In the genomic region with DNA sequence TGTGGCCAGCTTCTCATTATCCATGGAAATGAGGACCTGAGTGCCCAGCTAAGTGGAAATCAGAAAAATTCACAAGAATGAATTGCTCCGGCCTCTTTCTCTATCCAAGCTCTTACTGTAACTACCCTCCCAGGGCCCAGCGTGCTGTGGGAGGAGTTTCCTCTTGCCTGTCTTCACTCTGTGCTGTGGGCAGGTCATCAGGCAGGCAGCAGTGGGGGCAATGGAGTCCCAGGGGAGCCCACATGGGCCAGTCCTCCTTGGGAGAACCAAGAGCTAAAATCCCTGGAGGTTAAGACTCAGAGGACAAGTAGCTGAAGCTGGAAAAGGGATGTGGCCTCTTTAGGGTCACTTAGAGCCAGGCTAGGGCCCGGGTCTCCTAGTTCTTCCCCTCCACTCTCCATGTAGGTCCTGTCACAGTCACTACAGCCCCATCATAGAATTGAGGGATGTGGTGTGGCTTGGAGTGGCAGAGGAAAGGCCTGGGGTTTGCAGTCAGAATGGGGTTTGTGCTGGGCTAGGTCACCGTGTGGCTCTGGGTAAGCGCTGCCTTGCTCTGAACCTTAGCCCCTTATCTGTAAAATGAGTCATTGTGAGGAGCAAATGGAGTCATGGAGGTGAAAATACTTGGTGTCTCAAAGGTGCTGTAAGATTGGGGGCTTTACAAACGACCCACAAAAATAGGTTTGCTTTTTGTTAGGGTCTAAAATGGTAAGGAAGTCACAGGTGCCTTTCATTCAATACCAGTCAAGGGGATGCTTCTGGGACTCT, we compare ENCODE assay signal across 2 cellular contexts.
TF ChIP-seq lines count a peak whose summit lies in the region.

No MANE protein-coding gene starts in this region.

TF ChIP-seq in HEK293, 187 proteins besides CTCF, POLR2A, EP300 and RAD21:
- TF ChIP-seq, protein P1, sequence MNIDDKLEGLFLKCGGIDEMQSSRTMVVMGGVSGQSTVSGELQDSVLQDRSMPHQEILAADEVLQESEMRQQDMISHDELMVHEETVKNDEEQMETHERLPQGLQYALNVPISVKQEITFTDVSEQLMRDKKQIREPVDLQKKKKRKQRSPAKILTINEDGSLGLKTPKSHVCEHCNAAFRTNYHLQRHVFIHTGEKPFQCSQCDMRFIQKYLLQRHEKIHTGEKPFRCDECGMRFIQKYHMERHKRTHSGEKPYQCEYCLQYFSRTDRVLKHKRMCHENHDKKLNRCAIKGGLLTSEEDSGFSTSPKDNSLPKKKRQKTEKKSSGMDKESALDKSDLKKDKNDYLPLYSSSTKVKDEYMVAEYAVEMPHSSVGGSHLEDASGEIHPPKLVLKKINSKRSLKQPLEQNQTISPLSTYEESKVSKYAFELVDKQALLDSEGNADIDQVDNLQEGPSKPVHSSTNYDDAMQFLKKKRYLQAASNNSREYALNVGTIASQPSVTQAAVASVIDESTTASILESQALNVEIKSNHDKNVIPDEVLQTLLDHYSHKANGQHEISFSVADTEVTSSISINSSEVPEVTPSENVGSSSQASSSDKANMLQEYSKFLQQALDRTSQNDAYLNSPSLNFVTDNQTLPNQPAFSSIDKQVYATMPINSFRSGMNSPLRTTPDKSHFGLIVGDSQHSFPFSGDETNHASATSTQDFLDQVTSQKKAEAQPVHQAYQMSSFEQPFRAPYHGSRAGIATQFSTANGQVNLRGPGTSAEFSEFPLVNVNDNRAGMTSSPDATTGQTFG (tag by site-specific recombination; IDR thresholded peaks at IDR 0.05; ENCODE audit: borderline replicate concordance) = no peak
- TF ChIP-seq, protein P2, sequence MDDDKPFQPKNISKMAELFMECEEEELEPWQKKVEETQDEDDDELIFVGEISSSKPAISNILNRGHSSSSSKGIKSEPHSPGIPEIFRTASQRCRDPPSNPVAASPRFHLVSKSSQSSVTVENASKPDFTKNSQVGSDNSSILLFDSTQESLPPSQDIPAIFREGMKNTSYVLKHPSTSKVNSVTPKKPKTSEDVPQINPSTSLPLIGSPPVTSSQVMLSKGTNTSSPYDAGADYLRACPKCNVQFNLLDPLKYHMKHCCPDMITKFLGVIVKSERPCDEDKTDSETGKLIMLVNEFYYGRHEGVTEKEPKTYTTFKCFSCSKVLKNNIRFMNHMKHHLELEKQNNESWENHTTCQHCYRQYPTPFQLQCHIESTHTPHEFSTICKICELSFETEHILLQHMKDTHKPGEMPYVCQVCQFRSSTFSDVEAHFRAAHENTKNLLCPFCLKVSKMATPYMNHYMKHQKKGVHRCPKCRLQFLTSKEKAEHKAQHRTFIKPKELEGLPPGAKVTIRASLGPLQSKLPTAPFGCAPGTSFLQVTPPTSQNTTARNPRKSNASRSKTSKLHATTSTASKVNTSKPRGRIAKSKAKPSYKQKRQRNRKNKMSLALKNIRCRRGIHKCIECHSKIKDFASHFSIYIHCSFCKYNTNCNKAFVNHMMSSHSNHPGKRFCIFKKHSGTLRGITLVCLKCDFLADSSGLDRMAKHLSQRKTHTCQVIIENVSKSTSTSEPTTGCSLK (tag by site-specific recombination; IDR thresholded peaks at IDR 0.05) = no peak
- peak; percentile 39; the same call in 1 of the 2 replicates for TF ChIP-seq GLIS1 (tag by site-specific recombination; IDR thresholded peaks at IDR 0.05)
- TF ChIP-seq ZNF544 (tag by site-specific recombination; IDR thresholded peaks at IDR 0.05) = no peak
- no peak for TF ChIP-seq ZNF133 (tag by site-specific recombination; IDR thresholded peaks at IDR 0.05)
- TF ChIP-seq EGR2 (tag by site-specific recombination; IDR thresholded peaks at IDR 0.05; ENCODE audit: low read depth) = 0 out of 2 replicates have a peak, but pooled peaks have one; percentile 10

TF ChIP-seq in K562, 482 proteins besides CTCF, POLR2A, EP300 and RAD21 (continued from another document):
- TF ChIP-seq, protein P3, sequence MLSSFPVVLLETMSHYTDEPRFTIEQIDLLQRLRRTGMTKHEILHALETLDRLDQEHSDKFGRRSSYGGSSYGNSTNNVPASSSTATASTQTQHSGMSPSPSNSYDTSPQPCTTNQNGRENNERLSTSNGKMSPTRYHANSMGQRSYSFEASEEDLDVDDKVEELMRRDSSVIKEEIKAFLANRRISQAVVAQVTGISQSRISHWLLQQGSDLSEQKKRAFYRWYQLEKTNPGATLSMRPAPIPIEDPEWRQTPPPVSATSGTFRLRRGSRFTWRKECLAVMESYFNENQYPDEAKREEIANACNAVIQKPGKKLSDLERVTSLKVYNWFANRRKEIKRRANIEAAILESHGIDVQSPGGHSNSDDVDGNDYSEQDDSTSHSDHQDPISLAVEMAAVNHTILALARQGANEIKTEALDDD (IDR thresholded peaks at IDR 0.05) = no peak
- TF ChIP-seq U2AF2 (optimal IDR thresholded peaks at IDR 0.05; ENCODE audit: low read depth, low read length) = no peak
- TF ChIP-seq, protein P4, sequence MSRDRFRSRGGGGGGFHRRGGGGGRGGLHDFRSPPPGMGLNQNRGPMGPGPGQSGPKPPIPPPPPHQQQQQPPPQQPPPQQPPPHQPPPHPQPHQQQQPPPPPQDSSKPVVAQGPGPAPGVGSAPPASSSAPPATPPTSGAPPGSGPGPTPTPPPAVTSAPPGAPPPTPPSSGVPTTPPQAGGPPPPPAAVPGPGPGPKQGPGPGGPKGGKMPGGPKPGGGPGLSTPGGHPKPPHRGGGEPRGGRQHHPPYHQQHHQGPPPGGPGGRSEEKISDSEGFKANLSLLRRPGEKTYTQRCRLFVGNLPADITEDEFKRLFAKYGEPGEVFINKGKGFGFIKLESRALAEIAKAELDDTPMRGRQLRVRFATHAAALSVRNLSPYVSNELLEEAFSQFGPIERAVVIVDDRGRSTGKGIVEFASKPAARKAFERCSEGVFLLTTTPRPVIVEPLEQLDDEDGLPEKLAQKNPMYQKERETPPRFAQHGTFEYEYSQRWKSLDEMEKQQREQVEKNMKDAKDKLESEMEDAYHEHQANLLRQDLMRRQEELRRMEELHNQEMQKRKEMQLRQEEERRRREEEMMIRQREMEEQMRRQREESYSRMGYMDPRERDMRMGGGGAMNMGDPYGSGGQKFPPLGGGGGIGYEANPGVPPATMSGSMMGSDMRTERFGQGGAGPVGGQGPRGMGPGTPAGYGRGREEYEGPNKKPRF (IDR thresholded peaks at IDR 0.05; ENCODE audit: low read depth, low read length) = no peak
- TF ChIP-seq, protein P5, sequence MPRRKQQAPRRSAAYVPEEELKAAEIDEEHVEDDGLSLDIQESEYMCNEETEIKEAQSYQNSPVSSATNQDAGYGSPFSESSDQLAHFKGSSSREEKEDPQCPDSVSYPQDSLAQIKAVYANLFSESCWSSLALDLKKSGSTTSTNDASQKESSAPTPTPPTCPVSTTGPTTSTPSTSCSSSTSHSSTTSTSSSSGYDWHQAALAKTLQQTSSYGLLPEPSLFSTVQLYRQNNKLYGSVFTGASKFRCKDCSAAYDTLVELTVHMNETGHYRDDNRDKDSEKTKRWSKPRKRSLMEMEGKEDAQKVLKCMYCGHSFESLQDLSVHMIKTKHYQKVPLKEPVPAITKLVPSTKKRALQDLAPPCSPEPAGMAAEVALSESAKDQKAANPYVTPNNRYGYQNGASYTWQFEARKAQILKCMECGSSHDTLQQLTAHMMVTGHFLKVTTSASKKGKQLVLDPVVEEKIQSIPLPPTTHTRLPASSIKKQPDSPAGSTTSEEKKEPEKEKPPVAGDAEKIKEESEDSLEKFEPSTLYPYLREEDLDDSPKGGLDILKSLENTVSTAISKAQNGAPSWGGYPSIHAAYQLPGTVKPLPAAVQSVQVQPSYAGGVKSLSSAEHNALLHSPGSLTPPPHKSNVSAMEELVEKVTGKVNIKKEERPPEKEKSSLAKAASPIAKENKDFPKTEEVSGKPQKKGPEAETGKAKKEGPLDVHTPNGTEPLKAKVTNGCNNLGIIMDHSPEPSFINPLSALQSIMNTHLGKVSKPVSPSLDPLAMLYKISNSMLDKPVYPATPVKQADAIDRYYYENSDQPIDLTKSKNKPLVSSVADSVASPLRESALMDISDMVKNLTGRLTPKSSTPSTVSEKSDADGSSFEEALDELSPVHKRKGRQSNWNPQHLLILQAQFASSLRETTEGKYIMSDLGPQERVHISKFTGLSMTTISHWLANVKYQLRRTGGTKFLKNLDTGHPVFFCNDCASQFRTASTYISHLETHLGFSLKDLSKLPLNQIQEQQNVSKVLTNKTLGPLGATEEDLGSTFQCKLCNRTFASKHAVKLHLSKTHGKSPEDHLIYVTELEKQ (CRISPR knock-in tag; IDR thresholded peaks at IDR 0.05) = no peak
- TF ChIP-seq PHB2 (IDR thresholded peaks at IDR 0.05; ENCODE audit: low read depth) = no peak
- TF ChIP-seq, protein P6, sequence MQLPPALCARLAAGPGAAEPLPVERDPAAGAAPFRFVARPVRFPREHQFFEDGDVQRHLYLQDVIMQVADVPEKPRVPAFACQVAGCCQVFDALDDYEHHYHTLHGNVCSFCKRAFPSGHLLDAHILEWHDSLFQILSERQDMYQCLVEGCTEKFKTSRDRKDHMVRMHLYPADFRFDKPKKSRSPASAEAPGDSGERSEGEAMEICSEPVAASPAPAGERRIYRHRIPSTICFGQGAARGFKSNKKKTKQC (CRISPR knock-in tag; IDR thresholded peaks at IDR 0.05) = no peak
- TF ChIP-seq FOSL1 (tag; conservative IDR thresholded peaks at IDR 0.05) = peak; percentile 82
- TF ChIP-seq LARP7 (IDR thresholded peaks at IDR 0.05) = no peak
- no peak for TF ChIP-seq NFIX (CRISPR knock-in tag; IDR thresholded peaks at IDR 0.05; ENCODE audit: low read depth)
- TF ChIP-seq, protein P7, sequence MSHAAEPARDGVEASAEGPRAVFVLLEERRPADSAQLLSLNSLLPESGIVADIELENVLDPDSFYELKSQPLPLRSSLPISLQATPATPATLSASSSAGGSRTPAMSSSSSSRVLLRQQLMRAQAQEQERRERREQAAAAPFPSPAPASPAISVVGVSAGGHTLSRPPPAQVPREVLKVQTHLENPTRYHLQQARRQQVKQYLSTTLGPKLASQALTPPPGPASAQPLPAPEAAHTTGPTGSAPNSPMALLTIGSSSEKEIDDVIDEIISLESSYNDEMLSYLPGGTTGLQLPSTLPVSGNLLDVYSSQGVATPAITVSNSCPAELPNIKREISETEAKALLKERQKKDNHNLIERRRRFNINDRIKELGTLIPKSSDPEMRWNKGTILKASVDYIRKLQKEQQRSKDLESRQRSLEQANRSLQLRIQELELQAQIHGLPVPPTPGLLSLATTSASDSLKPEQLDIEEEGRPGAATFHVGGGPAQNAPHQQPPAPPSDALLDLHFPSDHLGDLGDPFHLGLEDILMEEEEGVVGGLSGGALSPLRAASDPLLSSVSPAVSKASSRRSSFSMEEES (CRISPR knock-in tag; IDR thresholded peaks at IDR 0.05) = no peak
- TF ChIP-seq, protein P8, sequence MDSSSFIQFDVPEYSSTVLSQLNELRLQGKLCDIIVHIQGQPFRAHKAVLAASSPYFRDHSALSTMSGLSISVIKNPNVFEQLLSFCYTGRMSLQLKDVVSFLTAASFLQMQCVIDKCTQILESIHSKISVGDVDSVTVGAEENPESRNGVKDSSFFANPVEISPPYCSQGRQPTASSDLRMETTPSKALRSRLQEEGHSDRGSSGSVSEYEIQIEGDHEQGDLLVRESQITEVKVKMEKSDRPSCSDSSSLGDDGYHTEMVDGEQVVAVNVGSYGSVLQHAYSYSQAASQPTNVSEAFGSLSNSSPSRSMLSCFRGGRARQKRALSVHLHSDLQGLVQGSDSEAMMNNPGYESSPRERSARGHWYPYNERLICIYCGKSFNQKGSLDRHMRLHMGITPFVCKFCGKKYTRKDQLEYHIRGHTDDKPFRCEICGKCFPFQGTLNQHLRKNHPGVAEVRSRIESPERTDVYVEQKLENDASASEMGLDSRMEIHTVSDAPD (CRISPR knock-in tag; IDR thresholded peaks at IDR 0.05) = no peak
- TF ChIP-seq JUND (IDR thresholded peaks at IDR 0.05; ENCODE audit: borderline replicate concordance, low read depth, low read length) = peak; percentile 63
- TF ChIP-seq JUND (tag; IDR thresholded peaks at IDR 0.05; ENCODE audit: borderline replicate concordance, low read depth, low read length) = peak; percentile 41; the same call in 1 of the 3 replicates
- TF ChIP-seq, protein P9, sequence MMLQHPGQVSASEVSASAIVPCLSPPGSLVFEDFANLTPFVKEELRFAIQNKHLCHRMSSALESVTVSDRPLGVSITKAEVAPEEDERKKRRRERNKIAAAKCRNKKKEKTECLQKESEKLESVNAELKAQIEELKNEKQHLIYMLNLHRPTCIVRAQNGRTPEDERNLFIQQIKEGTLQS (IDR thresholded peaks at IDR 0.05) = peak; percentile 27
- TF ChIP-seq, protein P9 (CRISPR knock-in tag; conservative IDR thresholded peaks at IDR 0.05) = no peak
- no peak for TF ChIP-seq POLR2AphosphoS5 (IDR thresholded peaks at IDR 0.05; ENCODE audit: control insufficient read depth, insufficient read depth, low read depth, low read length)
- TF ChIP-seq, protein P10, sequence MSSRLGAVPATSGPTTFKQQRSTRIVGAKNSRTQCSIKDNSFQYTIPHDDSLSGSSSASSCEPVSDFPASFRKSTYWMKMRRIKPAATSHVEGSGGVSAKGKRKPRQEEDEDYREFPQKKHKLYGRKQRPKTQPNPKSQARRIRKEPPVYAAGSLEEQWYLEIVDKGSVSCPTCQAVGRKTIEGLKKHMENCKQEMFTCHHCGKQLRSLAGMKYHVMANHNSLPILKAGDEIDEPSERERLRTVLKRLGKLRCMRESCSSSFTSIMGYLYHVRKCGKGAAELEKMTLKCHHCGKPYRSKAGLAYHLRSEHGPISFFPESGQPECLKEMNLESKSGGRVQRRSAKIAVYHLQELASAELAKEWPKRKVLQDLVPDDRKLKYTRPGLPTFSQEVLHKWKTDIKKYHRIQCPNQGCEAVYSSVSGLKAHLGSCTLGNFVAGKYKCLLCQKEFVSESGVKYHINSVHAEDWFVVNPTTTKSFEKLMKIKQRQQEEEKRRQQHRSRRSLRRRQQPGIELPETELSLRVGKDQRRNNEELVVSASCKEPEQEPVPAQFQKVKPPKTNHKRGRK (tag; IDR thresholded peaks at IDR 0.05) = no peak
- TF ChIP-seq, protein P11, sequence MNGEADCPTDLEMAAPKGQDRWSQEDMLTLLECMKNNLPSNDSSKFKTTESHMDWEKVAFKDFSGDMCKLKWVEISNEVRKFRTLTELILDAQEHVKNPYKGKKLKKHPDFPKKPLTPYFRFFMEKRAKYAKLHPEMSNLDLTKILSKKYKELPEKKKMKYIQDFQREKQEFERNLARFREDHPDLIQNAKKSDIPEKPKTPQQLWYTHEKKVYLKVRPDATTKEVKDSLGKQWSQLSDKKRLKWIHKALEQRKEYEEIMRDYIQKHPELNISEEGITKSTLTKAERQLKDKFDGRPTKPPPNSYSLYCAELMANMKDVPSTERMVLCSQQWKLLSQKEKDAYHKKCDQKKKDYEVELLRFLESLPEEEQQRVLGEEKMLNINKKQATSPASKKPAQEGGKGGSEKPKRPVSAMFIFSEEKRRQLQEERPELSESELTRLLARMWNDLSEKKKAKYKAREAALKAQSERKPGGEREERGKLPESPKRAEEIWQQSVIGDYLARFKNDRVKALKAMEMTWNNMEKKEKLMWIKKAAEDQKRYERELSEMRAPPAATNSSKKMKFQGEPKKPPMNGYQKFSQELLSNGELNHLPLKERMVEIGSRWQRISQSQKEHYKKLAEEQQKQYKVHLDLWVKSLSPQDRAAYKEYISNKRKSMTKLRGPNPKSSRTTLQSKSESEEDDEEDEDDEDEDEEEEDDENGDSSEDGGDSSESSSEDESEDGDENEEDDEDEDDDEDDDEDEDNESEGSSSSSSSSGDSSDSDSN (IDR thresholded peaks at IDR 0.05; ENCODE audit: borderline replicate concordance in 1 of 2, low read depth in 2 of 2, low read length in 2 of 2) = no peak
TF ChIP-seq in K562: peak in this region for 3.
